7 cellular contexts compared by ENCODE assay signal in genomic region chr18:40565805-40566509, GRCh38.
"Had no signal": no experiment of that assay in that cellular context is flagged by ENCODE, and none has a peak within 500 bp of the region (broad histone marks: within the 10 kb centered on the region; RNA-seq: fewer than 3 reads in every experiment).

No MANE protein-coding gene starts in this region.

- H3K9ac ChIP-seq: GM23248 had no signal

- H3K9me3 ChIP-seq: HAP-1 had no signal

- DNase-seq: GM23248, GOT3, H7, HFFc6, IMR-90 had no signal

- H3K4me1 ChIP-seq: HAP-1 had no signal

- ATAC-seq: HCT116 had no signal

- H3K4me3 ChIP-seq: GM23248, HAP-1 had no signal

- H3K36me3 ChIP-seq: HAP-1 had no signal

- H2AFZ ChIP-seq: GM23248 had no signal

- H3K27ac ChIP-seq: GM23248 had no signal
